In genomic region chr15:62549345-62549970, GRCh38 we compare ENCODE assay signal across 9 cellular contexts.
DNase-seq lines count a peak whose midpoint lies in the region; ATAC-seq and TF ChIP-seq lines count a peak whose summit lies in the region.
"Had no signal": no experiment of that assay in that cellular context is flagged by ENCODE, and none has a peak within 500 bp of the region (broad histone marks: within the 10 kb centered on the region; RNA-seq: fewer than 3 reads in every experiment).

No MANE protein-coding gene starts in this region.

- H3K9ac ChIP-seq in Loucy (ENCODE audit: low read depth, low read length, poor library complexity, severe bottlenecking) (no peak overlapping the region), colonic mucosa (ENCODE audit: low read depth in 2 of 2, low read length in 2 of 2) (no peak overlapping the region)
- H3K9ac ChIP-seq: BLaER1 had no signal

- H4K20me1 ChIP-seq in Loucy (ENCODE audit: insufficient read depth, low read length, poor library complexity, severe bottlenecking) = no peaks in the 10 kb centered on the region
- H4K20me1 ChIP-seq: BLaER1 had no signal

- H3K4me2 ChIP-seq in Loucy (ENCODE audit: low read depth, low read length, poor library complexity, severe bottlenecking) = no peak overlapping the region
- H3K4me2 ChIP-seq: BLaER1 had no signal

- H3K27me3 Mint-ChIP-seq in osteocyte (ENCODE audit: unreplicated experiment) = no peaks in the 10 kb centered on the region

- no peaks in the 10 kb centered on the region for H3F3A ChIP-seq in Loucy (ENCODE audit: low read depth)

- H3K36me3 Mint-ChIP-seq in osteocyte (ENCODE audit: unreplicated experiment) = no peaks in the 10 kb centered on the region

- H3K36me3 ChIP-seq in Loucy (ENCODE audit: insufficient read depth, low read length) (no peaks in the 10 kb centered on the region), colonic mucosa (no peaks in the 10 kb centered on the region)
- H3K36me3 ChIP-seq: BLaER1 had no signal

- H3K4me3 Mint-ChIP-seq in osteocyte (ENCODE audit: unreplicated experiment) = no peak overlapping the region

- H3K9me3 Mint-ChIP-seq in osteocyte (ENCODE audit: unreplicated experiment) = peaks cover 6% of the 10 kb centered on the region

- no peak overlapping the region for H2AFZ ChIP-seq in Loucy (ENCODE audit: low read length)

- ATAC-seq in GM19351 (IDR thresholded peaks at IDR 0.05; ENCODE audit: unreplicated experiment) (no peak), GM18861 (IDR thresholded peaks at IDR 0.05; ENCODE audit: unreplicated experiment) (no peak)

- peak; percentile 74 for TF ChIP-seq CTCF in Loucy (conservative IDR thresholded peaks at IDR 0.05; ENCODE audit: low read length)
- TF ChIP-seq CTCF in colonic mucosa (IDR thresholded peaks at IDR 0.05) = peak; percentile 51
- TF ChIP-seq CTCF in osteocyte (IDR thresholded peaks at IDR 0.05) = peak; percentile 52

- no peaks in the 10 kb centered on the region for H3K79me2 ChIP-seq in Loucy (ENCODE audit: insufficient read depth, low read length)

- no peak overlapping the region for H3K27ac ChIP-seq in colonic mucosa
- H3K27ac ChIP-seq: BLaER1 had no signal

- H3K4me1 ChIP-seq in Loucy (ENCODE audit: insufficient read depth, low read length, poor library complexity, severe bottlenecking) (no peaks in the 10 kb centered on the region), colonic mucosa (no peaks in the 10 kb centered on the region)

- DNase-seq in NCI-H1105 treated with DMSO at 0.1 percent for 48 hours (lab: John Stamatoyannopoulos, UW) (peak; percentile 8), NCI-H1105 (lab: John Stamatoyannopoulos, UW) (no peak), colonic mucosa (no peak), osteocyte (ENCODE audit: extremely low spot score, unreplicated experiment) (no peak), NOMO-1 treated with DMSO at 0.1 percent for 48 hours (lab: John Stamatoyannopoulos, UW; ENCODE audit: unreplicated experiment) (no peak)

- H3K27me3 ChIP-seq in Loucy (ENCODE audit: insufficient read depth, low read length, poor library complexity, severe bottlenecking) (no peaks in the 10 kb centered on the region), colonic mucosa (no peaks in the 10 kb centered on the region)
- H3K27me3 ChIP-seq: BLaER1 had no signal

- peaks cover 1% of the 10 kb centered on the region for H3K4me1 Mint-ChIP-seq in osteocyte (ENCODE audit: unreplicated experiment)

- intact Hi-C loops in colonic mucosa (cut with DNase I) = loop anchor here (10.0 kb wide), 1 partner anchor 155 kb away; the partner anchor contains the start of gene TLN2

- H3K27ac Mint-ChIP-seq in osteocyte (ENCODE audit: unreplicated experiment) = no peak overlapping the region

- no peak overlapping the region for H3K4me3 ChIP-seq in Loucy (ENCODE audit: low read length, poor library complexity, severe bottlenecking)
- H3K4me3 ChIP-seq in colonic mucosa = no peak overlapping the region
- H3K4me3 ChIP-seq: BLaER1 had no signal

- no peaks in the 10 kb centered on the region for H3K9me2 ChIP-seq in Loucy (replicated peaks; ENCODE audit: low read depth, low read length)

- H3K9me3 ChIP-seq in Loucy (ENCODE audit: insufficient read depth, low read depth, low read length) (no peaks in the 10 kb centered on the region), colonic mucosa (no peaks in the 10 kb centered on the region)
- H3K9me3 ChIP-seq: BLaER1 had no signal
